ENCODE assay signal across 12 cellular contexts in genomic region chr13:31090921-31091624, GRCh38.
DNase-seq lines count a peak whose midpoint lies in the region; ATAC-seq, FAIRE-seq and TF ChIP-seq lines count a peak whose summit lies in the region.
"Had no signal": no experiment of that assay in that cellular context is flagged by ENCODE, and none has a peak within 500 bp of the region (broad histone marks: within the 10 kb centered on the region; RNA-seq: fewer than 3 reads in every experiment).

No MANE protein-coding gene starts in this region.

- H4K5ac ChIP-seq in H1 (ENCODE audit: insufficient read length, low read depth, low read length): no peak overlapping the region

- H3K23me2 ChIP-seq in H1 (ENCODE audit: low read depth, low read length): no peaks in the 10 kb centered on the region

- no peaks in the 10 kb centered on the region for H3K9me3 ChIP-seq in H1 (ENCODE audit: insufficient read depth in 2 of 2, low read depth in 1 of 2, low read length in 1 of 2)
- H3K9me3 ChIP-seq in osteoblast (ENCODE audit: low read depth, low read length): no peaks in the 10 kb centered on the region
- H3K9me3 ChIP-seq: HAP-1 had no signal

- no peak overlapping the region for H3K4ac ChIP-seq in H1 (replicated peaks; ENCODE audit: insufficient read length, low read depth, low read length)

- no peak overlapping the region for H3K18ac ChIP-seq in H1 (ENCODE audit: extremely low read depth, low read length)

- H3K23ac ChIP-seq in H1 (ENCODE audit: insufficient read length): no peak overlapping the region

- H3K4me3 ChIP-seq in H1 (ENCODE audit: extremely low read depth in 1 of 4, insufficient read depth in 2 of 4, low read depth in 3 of 4, low read length in 4 of 4) (no peak overlapping the region), osteoblast (ENCODE audit: insufficient read depth, low read length) (no peak overlapping the region)
- H3K4me3 ChIP-seq: HAP-1 had no signal

- peak; percentile 73 for FAIRE-seq in GM19239 (lab: Jason Lieb, UNC)
- FAIRE-seq in H1 (lab: Jason Lieb, UNC): no peak
- FAIRE-seq: TTC549 had no signal

- H4K20me1 ChIP-seq in H1 (replicated peaks in 1 of 2; ENCODE audit: control insufficient read depth in 1 of 2, insufficient read depth in 2 of 2, low read length in 2 of 2): no peaks in the 10 kb centered on the region
- H4K20me1 ChIP-seq in osteoblast (ENCODE audit: insufficient read depth, low read length): no peaks in the 10 kb centered on the region

- no peaks in the 10 kb centered on the region for H3K79me1 ChIP-seq in H1 (ENCODE audit: low read depth, low read length)

- CTCF ChIA-PET in H1 (lab: Charles Lee; ENCODE audit: partially characterized antibody): interaction anchor here (1.1 to 2.1 kb wide), 3 partner anchors 15 to 48 kb away, joined by 3 to 6 read pairs (median 4); no protein-coding TSS in a partner anchor

- H2BK12ac ChIP-seq in H1 (ENCODE audit: low read depth, low read length): no peak overlapping the region

- H3K9ac ChIP-seq in H1 (replicated peaks in 1 of 4; ENCODE audit: extremely low read depth in 1 of 4, low read depth in 3 of 4, low read length in 3 of 4): no peak overlapping the region

- H2BK15ac ChIP-seq in H1 (ENCODE audit: low read length): no peak overlapping the region

- TF ChIP-seq CTCF in H1 (IDR thresholded peaks at IDR 0.05; ENCODE audit: control extremely low read depth in 1 of 3, insufficient read depth in 1 of 3, low read depth in 1 of 3, low read length in 3 of 3) (no peak), osteoblast (IDR thresholded peaks at IDR 0.05; ENCODE audit: extremely low read depth, low read depth, low read length) (no peak)

- H3K14ac ChIP-seq in H1 (ENCODE audit: insufficient read length): no peak overlapping the region

- H3K27ac ChIP-seq in H1 (ENCODE audit: low read depth, low read length) (no peak overlapping the region), osteoblast (ENCODE audit: low read depth, low read length) (no peak overlapping the region)

- H3K4me2 ChIP-seq in H1 (ENCODE audit: insufficient read depth in 1 of 2, low read depth in 2 of 2, low read length in 2 of 2) (no peak overlapping the region), osteoblast (ENCODE audit: insufficient read depth, low read length) (peak overlapping the region; percentile 28)

- H2AFZ ChIP-seq in H1 (ENCODE audit: low read length) (no peak overlapping the region), osteoblast (ENCODE audit: low read length) (peak overlapping the region; percentile 42)

- no peak overlapping the region for H3K56ac ChIP-seq in H1 (replicated peaks; ENCODE audit: insufficient read length, low read depth, low read length)

- H3K27me3 ChIP-seq in H1 (replicated peaks in 1 of 4; ENCODE audit: control insufficient read depth in 3 of 4, extremely low read depth in 1 of 4, insufficient read depth in 3 of 4, low read length in 3 of 4) (no peaks in the 10 kb centered on the region), osteoblast (ENCODE audit: insufficient read depth, low read length) (peaks cover 46% of the 10 kb centered on the region)

- H3K79me2 ChIP-seq in H1 (ENCODE audit: control insufficient read depth in 1 of 2, insufficient read depth in 2 of 2, low read length in 2 of 2) (no peaks in the 10 kb centered on the region), osteoblast (ENCODE audit: insufficient read depth, low read length) (no peaks in the 10 kb centered on the region)

- no peak overlapping the region for H4K91ac ChIP-seq in H1 (replicated peaks; ENCODE audit: insufficient read length, low read length)

- H2BK20ac ChIP-seq in H1 (ENCODE audit: low read length): no peak overlapping the region

- no peak for TF ChIP-seq POLR2A in H1 (IDR thresholded peaks at IDR 0.05; ENCODE audit: control extremely low read depth in 1 of 2, low read depth in 2 of 2, low read length in 2 of 2)

- no peaks in the 10 kb centered on the region for H3K36me3 ChIP-seq in H1 (ENCODE audit: control insufficient read depth in 2 of 4, insufficient read depth in 4 of 4, low read length in 3 of 4)
- no peaks in the 10 kb centered on the region for H3K36me3 ChIP-seq in osteoblast (ENCODE audit: insufficient read depth, low read length)
- H3K36me3 ChIP-seq: HAP-1 had no signal

- DNase-seq in GM19239 (ENCODE audit: insufficient read length, low spot score): no peak
- peak; percentile 10 for DNase-seq in NCI-H345 treated with DMSO at 0.1 percent for 48 hours (lab: John Stamatoyannopoulos, UW; ENCODE audit: unreplicated experiment)
- DNase-seq in H1 (ENCODE audit: low read depth in 1 of 2, low spot score in 2 of 2): no peak
- DNase-seq in osteoblast (ENCODE audit: insufficient read length, low spot score, missing footprints): peak; percentile 77
- no peak for DNase-seq in NOMO-1 treated with DMSO at 0.1 percent for 48 hours (lab: John Stamatoyannopoulos, UW; ENCODE audit: unreplicated experiment)
- DNase-seq in NAMALWA (ENCODE audit: low spot score): no peak
- no peak for DNase-seq in OCI-M1 (lab: John Stamatoyannopoulos, UW)
- DNase-seq: activated naive CD8-positive, alpha-beta T cell treated with anti-CD3 and anti-CD28 coated beads, Interleukin-2, amount 10 ng/mL, durations not matched to agents 7 days and 5 days; NCI-H2029 had no signal

- POLR2A ChIA-PET in H1 (lab: Charles Lee; ENCODE audit: partially characterized antibody): no interaction called here

- H2AK5ac ChIP-seq in H1 (ENCODE audit: low read depth, low read length): no peak overlapping the region

- H2BK5ac ChIP-seq in H1 (ENCODE audit: low read depth, low read length): no peak overlapping the region

- TF ChIP-seq EP300 in H1 (IDR thresholded peaks at IDR 0.05; ENCODE audit: borderline replicate concordance in 1 of 2, low read depth in 2 of 2, low read length in 2 of 2): no peak

- WGBS in H1 (ENCODE audit: extremely low coverage in 1 of 2, insufficient coverage in 1 of 2, insufficient read length in 1 of 2, insufficient replicate concordance in 2 of 2, low coverage in 1 of 2, low lambda C conversion rate in 2 of 2, missing lambda C conversion rate in 1 of 2), 2 experiments: 92% methylated on average over 13 of the region's 16 CpGs; no CpG with 5 or more reads in 1 of the 2 experiments

- no peak overlapping the region for H2BK120ac ChIP-seq in H1 (replicated peaks; ENCODE audit: low read depth, low read length)

- TF ChIP-seq RAD21 in H1 (IDR thresholded peaks at IDR 0.05 in 1 of 2, conservative IDR thresholded peaks at IDR 0.05 in 1 of 2; ENCODE audit: low read depth in 2 of 2, low read length in 2 of 2): no peak

- H3K4me1 ChIP-seq in H1 (replicated peaks in 1 of 4; ENCODE audit: control insufficient read depth in 3 of 4, insufficient read depth in 4 of 4, low read length in 3 of 4): peaks cover 0 to 4% (median 2%) of the 10 kb centered on the region in 4 experiments; a peak in 2 of 7 replicates
- peaks cover 1% of the 10 kb centered on the region for H3K4me1 ChIP-seq in osteoblast (ENCODE audit: insufficient read depth, low read length)
- H3K4me1 ChIP-seq: HAP-1 had no signal

- ATAC-seq in GM21360 (IDR thresholded peaks at IDR 0.05; ENCODE audit: unreplicated experiment): no peak

- peak overlapping the region; percentile 4; the same call in 1 of the 2 replicates for H4K8ac ChIP-seq in H1 (ENCODE audit: extremely low read depth, insufficient read depth, low read length)

TF ChIP-seq in H1, 55 proteins besides CTCF, POLR2A, EP300 and RAD21:
- TF ChIP-seq SRF (IDR thresholded peaks at IDR 0.05; ENCODE audit: low read depth, low read length) (no peak), CBX5 (IDR thresholded peaks at IDR 0.05; ENCODE audit: low read depth, low read length) (no peak), SP4 (IDR thresholded peaks at IDR 0.05; ENCODE audit: low read length) (no peak), SP2 (IDR thresholded peaks at IDR 0.05; ENCODE audit: low read length) (no peak)

Comparison
In these comparisons a context has a peak if more than half of its experiments do, and no peak if none do; other contexts are left out.
1. DNase-seq: peak in NCI-H345 treated with DMSO at 0.1 percent for 48 hours (single experiment) and osteoblast (single experiment); none in GM19239 (single experiment), H1 (0 of 2), NOMO-1 treated with DMSO at 0.1 percent for 48 hours (single experiment), NAMALWA (single experiment) and OCI-M1 (single experiment).